In the genomic region with DNA sequence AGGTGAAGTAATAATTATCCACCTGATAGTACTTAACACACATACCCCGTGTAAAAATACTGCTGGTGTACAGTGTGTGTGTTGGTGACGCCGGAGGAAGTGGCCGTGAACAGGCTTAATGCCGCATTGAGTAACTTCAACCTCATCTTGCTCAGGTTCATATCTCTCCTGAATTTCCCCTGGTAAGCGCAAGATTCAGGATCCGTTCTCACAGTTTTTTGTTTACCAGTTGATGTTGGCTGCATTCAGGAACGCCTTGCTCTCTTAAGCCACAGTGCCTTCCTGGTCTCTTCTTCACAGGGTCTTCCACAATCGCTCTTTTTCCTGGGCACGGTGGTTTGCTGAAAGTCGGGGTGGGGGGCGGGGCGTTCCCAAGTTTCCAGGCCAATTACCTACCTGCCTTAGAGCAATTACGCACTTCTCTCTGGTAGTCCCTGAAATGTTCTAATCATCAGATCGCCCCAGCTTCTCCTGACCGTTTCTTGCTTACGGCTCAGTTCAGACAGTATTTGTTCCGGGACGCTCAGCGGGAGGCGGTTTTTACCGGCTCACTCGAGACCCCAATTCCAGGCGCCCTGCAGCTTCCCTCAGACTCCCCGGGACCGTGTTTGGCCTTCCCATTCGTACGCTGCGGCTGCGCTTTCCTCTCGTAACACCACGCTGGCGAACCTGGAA, we compare ENCODE assay signal across 8 cellular contexts. TPM values are rescaled to one million over a fixed set of nuclear protein-coding genes. Genes with fewer than 3 reads are reported as not detected.
A peak's percentile ranks its signal among the peaks of the same experiment; 100 is the strongest.
DNase-seq lines count a peak whose midpoint lies in the region; ATAC-seq and TF ChIP-seq lines count a peak whose summit lies in the region.

No MANE protein-coding gene starts in this region.

- in situ Hi-C loops in IMR-90 (cut with MboI; ENCODE audit: low sequenced_read_pairs), result no loop called here

- H3K23ac ChIP-seq in IMR-90 (ENCODE audit: low read depth, low read length), result peak overlapping the region; percentile 75

- no peaks in the 10 kb centered on the region for H3K27me3 Mint-ChIP-seq in CD4-positive, alpha-beta T cell
- H3K27me3 Mint-ChIP-seq in mesothelial cell of epicardium (ENCODE audit: low read depth), result no peaks in the 10 kb centered on the region

- H3K27me3 ChIP-seq in CD4-positive, alpha-beta T cell (ENCODE audit: control insufficient read depth, insufficient read depth, low read length), result no peaks in the 10 kb centered on the region
- H3K27me3 ChIP-seq in IMR-90 (ENCODE audit: control insufficient read depth, insufficient read depth, low read length) (no peaks in the 10 kb centered on the region), upper lobe of left lung (no peaks in the 10 kb centered on the region)

- peak overlapping the region; percentile 33; the same call in 1 of the 2 replicates for H3K56ac ChIP-seq in IMR-90 (ENCODE audit: extremely low read depth, insufficient read depth, low read length)

- no peak overlapping the region; the same call in 2 of the 3 replicates for H2BK15ac ChIP-seq in IMR-90 (ENCODE audit: low read depth, low read length)

- TF ChIP-seq CTCF in CD4-positive, alpha-beta T cell (IDR thresholded peaks at IDR 0.05), result no peak
- TF ChIP-seq CTCF in IMR-90 (conservative IDR thresholded peaks at IDR 0.05; ENCODE audit: low read depth, low read length), result no peak
- TF ChIP-seq CTCF in mesothelial cell of epicardium (IDR thresholded peaks at IDR 0.05; ENCODE audit: unreplicated experiment), result no peak
- peak in 1 of 6 experiments; percentile 31 for TF ChIP-seq CTCF in upper lobe of left lung (IDR thresholded peaks at IDR 0.05)

- peaks cover 72% of the 10 kb centered on the region for H3K4me1 Mint-ChIP-seq in CD4-positive, alpha-beta T cell (ENCODE audit: low read depth)
- H3K4me1 Mint-ChIP-seq in mesothelial cell of epicardium, result peaks cover 51% of the 10 kb centered on the region

- H4K20me1 ChIP-seq in IMR-90 (ENCODE audit: insufficient read depth, low read length), result peaks cover 9% of the 10 kb centered on the region; the same call in 1 of the 2 replicates

- no peak overlapping the region for H2BK20ac ChIP-seq in IMR-90 (ENCODE audit: low read depth, low read length)

- H3K14ac ChIP-seq in IMR-90 (replicated peaks; ENCODE audit: low read depth, low read length), result peak overlapping the region; percentile 73

- H3K79me1 ChIP-seq in IMR-90 (ENCODE audit: low read depth in 1 of 2, low read length in 2 of 2), result peaks cover 2 to 26% of the 10 kb centered on the region in 2 experiments; a peak in 2 of 4 replicates

- no peaks in the 10 kb centered on the region for H3K9me3 Mint-ChIP-seq in CD4-positive, alpha-beta T cell
- peaks cover 19% of the 10 kb centered on the region for H3K9me3 Mint-ChIP-seq in mesothelial cell of epicardium

- peaks cover 8% of the 10 kb centered on the region for H3K9me3 ChIP-seq in CD4-positive, alpha-beta T cell (ENCODE audit: control insufficient read depth, low read length)
- no peaks in the 10 kb centered on the region for H3K9me3 ChIP-seq in IMR-90 (ENCODE audit: control insufficient read depth, insufficient read depth, low read length)
- H3K9me3 ChIP-seq in SK-N-MC (ENCODE audit: low read depth, low read length), result no peaks in the 10 kb centered on the region
- peaks cover 0 to 8% (median 8%) of the 10 kb centered on the region in 4 donors for H3K9me3 ChIP-seq in upper lobe of left lung

- peak overlapping the region; percentile 76 for H3K27ac ChIP-seq in CD4-positive, alpha-beta T cell (ENCODE audit: low read depth, low read length)
- H3K27ac ChIP-seq in IMR-90 (ENCODE audit: insufficient read depth, low read length) (peak overlapping the region; percentile 86), SK-N-MC (no peak overlapping the region), upper lobe of left lung (peak overlapping the region; percentile 95 to 99 (median 98))

- 0% methylated on average over 8 of the region's 33 CpGs; no CpG with 5 or more reads in 1 of the 2 experiments for WGBS in IMR-90 (ENCODE audit: extremely low coverage in 2 of 2, insufficient read length in 1 of 2), 2 experiments
- 0 to 1% methylated on average over 16 to 33 of the region's 33 CpGs for WGBS in upper lobe of left lung, 2 donors

- peak in 4 of 10 experiments; percentile 7 to 36 (median 10) for DNase-seq in CD4-positive, alpha-beta T cell
- DNase-seq in IMR-90 (peak; percentile 39), SK-N-MC (ENCODE audit: low read depth, low spot score) (no peak), dedifferentiated amniotic fluid mesenchymal stem cell (ENCODE audit: extremely low spot score) (peak; percentile 28), mesothelial cell of epicardium (ENCODE audit: low spot score in 2 of 2, unreplicated experiment in 2 of 2) (peak in 1 of 2 experiments; percentile 42), upper lobe of left lung (peak in 1 of 2 donors; percentile 68), NCI-H524 treated with DMSO at 0.1 percent for 48 hours (lab: John Stamatoyannopoulos, UW) (no peak)

- H2BK120ac ChIP-seq in IMR-90 (ENCODE audit: low read depth, low read length), result peak overlapping the region; percentile 38; the same call in 1 of the 2 replicates

- peak overlapping the region; percentile 71 for H4K91ac ChIP-seq in IMR-90 (ENCODE audit: insufficient read depth, low read depth, low read length)

- intact Hi-C loops in CD4-positive, alpha-beta T cell (cut with DNase I, micrococcal nuclease), result loop anchor here (5.0 to 10.0 kb wide), 6 partner anchors 49 to 1756 kb away; partner anchors contain the start of genes RAP2A (in 2 of the 2) and TGDS (in 1 of the 2)
- intact Hi-C loops in IMR-90 (cut with micrococcal nuclease), result loop anchor here (1.0 to 10.0 kb wide), 3 partner anchors 33 to 158 kb away; no protein-coding TSS in a partner anchor

- POLR2A ChIA-PET in CD4-positive, alpha-beta T cell (lab: Charles Lee), result interaction anchor here (0.6 to 1.3 kb wide), 18 partner anchors 8 to 1757 kb away, joined by 3 to 16 read pairs (median 3); partner anchors contain the start of genes RAP2A and TGDS
- POLR2A ChIA-PET in IMR-90 (lab: Charles Lee; ENCODE audit: unreplicated experiment), result interaction anchor here (1.3 kb wide), 2 partner anchors 32 to 84 kb away, joined by 4 to 6 read pairs; partner anchors contain the start of gene DZIP1

- peak overlapping the region; percentile 38 for H4K5ac ChIP-seq in IMR-90 (ENCODE audit: low read depth, low read length)

- no peak for ATAC-seq in CD4-positive, alpha-beta T cell (ENCODE audit: poor library complexity)
- ATAC-seq in GM19455 (IDR thresholded peaks at IDR 0.05; ENCODE audit: unreplicated experiment) (peak; percentile 16), IMR-90 (ENCODE audit: low read depth) (peak; percentile 9), upper lobe of left lung (ENCODE audit: low FRiP score in 2 of 2) (no peak)

- H3K4ac ChIP-seq in IMR-90 (ENCODE audit: low read depth, low read length), result peak overlapping the region; percentile 79

- H3K4me2 ChIP-seq in IMR-90 (ENCODE audit: low read depth, low read length), result peak overlapping the region; percentile 71

- no peak for TF ChIP-seq POLR2A in IMR-90 (IDR thresholded peaks at IDR 0.05; ENCODE audit: low read depth, low read length)
- peak in 1 of 4 donors; percentile 30 for TF ChIP-seq POLR2A in upper lobe of left lung (IDR thresholded peaks at IDR 0.05)

- H3K36me3 Mint-ChIP-seq in CD4-positive, alpha-beta T cell (ENCODE audit: low read depth), result peaks cover 47% of the 10 kb centered on the region
- H3K36me3 Mint-ChIP-seq in mesothelial cell of epicardium, result peaks cover 19% of the 10 kb centered on the region

- H3K27ac Mint-ChIP-seq in CD4-positive, alpha-beta T cell, result peak overlapping the region; percentile 89
- peak overlapping the region; percentile 99 for H3K27ac Mint-ChIP-seq in mesothelial cell of epicardium

- H3K4me3 ChIP-seq in IMR-90 (ENCODE audit: insufficient read depth, low read depth, low read length), result peak overlapping the region; percentile 75
- peak overlapping the region; percentile 97 for H3K4me3 ChIP-seq in SK-N-MC
- H3K4me3 ChIP-seq in upper lobe of left lung, result peak overlapping the region; percentile 35 to 95 (median 93)

- H3K4me3 Mint-ChIP-seq in CD4-positive, alpha-beta T cell, result peak overlapping the region; percentile 91
- H3K4me3 Mint-ChIP-seq in mesothelial cell of epicardium, result peak overlapping the region; percentile 95

- peak overlapping the region; percentile 28; the same call in 1 of the 2 replicates for H3K18ac ChIP-seq in IMR-90 (ENCODE audit: low read depth, low read length)

- H3K36me3 ChIP-seq in IMR-90 (ENCODE audit: control insufficient read depth, insufficient read depth, low read length) (no peaks in the 10 kb centered on the region), SK-N-MC (ENCODE audit: insufficient read depth, low read length) (no peaks in the 10 kb centered on the region), upper lobe of left lung (no peaks in the 10 kb centered on the region)

- peak overlapping the region; percentile 92 for H3K9ac ChIP-seq in IMR-90 (ENCODE audit: low read depth, low read length)
- H3K9ac ChIP-seq in SK-N-MC (ENCODE audit: insufficient read length), result peak overlapping the region; percentile 79

- CTCF ChIA-PET in CD4-positive, alpha-beta T cell (lab: Charles Lee), result interaction anchor here (0.7 to 0.9 kb wide), 2 partner anchors 15 to 16 kb away, joined by 3 to 4 read pairs; no protein-coding TSS in a partner anchor
- CTCF ChIA-PET in IMR-90 (lab: Yijun Ruan, JAX), result interaction anchor here (0.7 kb wide), 1 partner anchor 24 kb away, joined by 3 read pairs; no protein-coding TSS in a partner anchor

- H2AFZ ChIP-seq in IMR-90 (replicated peaks; ENCODE audit: low read length, poor library complexity), result peak overlapping the region; percentile 98

- dilution Hi-C loops in IMR-90 (cut with HindIII; ENCODE audit: low sequenced_read_pairs, unreplicated experiment), result no loop called here

- no TSS peak for BruUV-seq in IMR-90 (replicated peaks; lab: Mats Ljungman, UMichigan)

- no peak for TF ChIP-seq RAD21 in IMR-90 (IDR thresholded peaks at IDR 0.05; ENCODE audit: low read length)

- TF ChIP-seq EP300 in upper lobe of left lung (IDR thresholded peaks at IDR 0.05), result no peak

- peak overlapping the region; percentile 73 to 91 for H4K8ac ChIP-seq in IMR-90 (ENCODE audit: low read depth in 2 of 2, low read length in 2 of 2)

- H3K9me1 ChIP-seq in IMR-90 (ENCODE audit: insufficient read depth, low read length), result peaks cover 3% of the 10 kb centered on the region; the same call in 1 of the 2 replicates

- no peak overlapping the region; the same call in 1 of the 2 replicates for H2AK5ac ChIP-seq in IMR-90 (ENCODE audit: low read depth, low read length)

- peak overlapping the region; percentile 64 for H2BK5ac ChIP-seq in IMR-90 (ENCODE audit: low read depth, low read length, poor library complexity, severe bottlenecking)

- peaks cover 2% of the 10 kb centered on the region; the same call in 1 of the 2 replicates for H3K4me1 ChIP-seq in IMR-90 (ENCODE audit: control insufficient read depth, insufficient read depth, low read length)
- H3K4me1 ChIP-seq in upper lobe of left lung, result peaks cover 26 to 47% (median 32%) of the 10 kb centered on the region in 4 donors

- peak overlapping the region; percentile 79 for H2AK9ac ChIP-seq in IMR-90 (replicated peaks; ENCODE audit: low read depth, low read length, poor library complexity)

RNA-seq across cellular contexts. Expression of gene DNAJC3, which starts 0.7 kb away (rescaled TPM):
- 10 to 100 TPM; 17.6 to 17.7 TPM for total RNA-seq in CD4-positive, alpha-beta T cell
- total RNA-seq in IMR-90 (2012; rRNA removed) (28.5 and 51.4 TPM in 2 replicates), mesothelial cell of epicardium (21.7 to 22.9 TPM (median 22.6 TPM) in 3 replicates), upper lobe of left lung (10 to 100 TPM; 27.2 to 86.2 (median 53.3) TPM)
- 8.7 and 10.7 TPM in 2 replicates for polyA plus RNA-seq in IMR-90 (2012; rRNA removed)
- polyA plus RNA-seq in IMR-90 (2012; cell fraction: cytosol; rRNA removed), result 3.3 and 3.8 TPM in 2 replicates
- 1.3 and 4.2 TPM in 2 replicates for polyA plus RNA-seq in IMR-90 (2012; cell fraction: nucleus; rRNA removed; ENCODE audit: low replicate concordance)

RNA-seq across cellular contexts. Expression of gene DZIP1, which starts 31.7 kb away (rescaled TPM):
- total RNA-seq in CD4-positive, alpha-beta T cell, result not detected
- total RNA-seq in IMR-90 (2012; rRNA removed), result 12.2 and 16.9 TPM in 2 replicates
- 13.1 and 15.9 TPM in 2 replicates for polyA plus RNA-seq in IMR-90 (2012; rRNA removed)
- 6.5 and 11.4 TPM in 2 replicates for polyA plus RNA-seq in IMR-90 (2012; cell fraction: cytosol; rRNA removed)
- 24.9 and 47.2 TPM in 2 replicates for polyA plus RNA-seq in IMR-90 (2012; cell fraction: nucleus; rRNA removed; ENCODE audit: low replicate concordance)
- 57.6 to 62.8 TPM (median 62.7 TPM) in 3 replicates for total RNA-seq in mesothelial cell of epicardium
- total RNA-seq in upper lobe of left lung, result 10 to 100 TPM in 1 of 6 donors, 1 to 10 TPM in 5; 4.8 to 18.4 (median 8.7) TPM

Comparison
In these comparisons a context has a peak if more than half of its experiments do, and no peak if none do; other contexts are left out.
1. ATAC-seq: peak in GM19455 (single experiment) and IMR-90 (single experiment); none in CD4-positive, alpha-beta T cell (single experiment) and upper lobe of left lung (0 of 2).
2. DNase-seq: peak in IMR-90 (single experiment) and dedifferentiated amniotic fluid mesenchymal stem cell (single experiment); none in SK-N-MC (single experiment) and NCI-H524 treated with DMSO at 0.1 percent for 48 hours (single experiment).
3. RNA of gene DZIP1, which starts 31.7 kb away (total RNA-seq): 57.6 to 62.8 TPM in mesothelial cell of epicardium, 12.2 to 16.9 TPM in IMR-90 and 4.8 to 18.4 TPM in upper lobe of left lung; not detected in CD4-positive, alpha-beta T cell; every median in the first group is over 4 times any median in the second.
4. Peak in every context shown above with its lines, with median percentiles within 50 percentile points of each other: H3K4me3 ChIP-seq.